Comparison of ENCODE assay signal across 28 cellular contexts in the genomic region with DNA sequence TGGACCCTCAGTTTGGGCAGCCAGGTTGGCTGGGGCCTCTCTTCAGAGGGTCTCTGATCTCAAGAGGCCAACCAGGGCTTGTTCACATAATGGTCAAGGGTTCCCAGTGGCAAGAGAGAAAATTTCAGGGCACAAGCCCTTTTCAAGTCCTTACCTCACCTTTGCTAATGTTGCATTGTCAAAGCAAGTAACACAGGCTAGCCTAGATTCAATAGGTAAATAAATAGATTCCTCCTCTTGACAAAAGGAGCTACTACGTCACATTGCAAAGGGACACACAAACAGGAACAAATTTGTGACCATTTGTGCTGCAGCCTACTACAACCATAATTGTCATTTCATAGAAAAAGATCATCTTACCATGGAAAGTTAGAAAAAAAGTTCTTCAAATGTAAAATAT.
"Had no signal": no experiment of that assay in that cellular context is flagged by ENCODE, and none has a peak within 500 bp of the region (broad histone marks: within the 10 kb centered on the region; RNA-seq: fewer than 3 reads in every experiment).

No MANE protein-coding gene starts in this region.

- H3K4me3 ChIP-seq: pancreas, prostate gland, smooth muscle cell, thyroid gland had no signal

- DNase-seq: activated CD4-positive, alpha-beta memory T cell treated with anti-CD3 and anti-CD28 coated beads for 36 hours; activated CD4-positive, alpha-beta T cell treated with anti-CD3 and anti-CD28 coated beads, Interleukin-2, amount 10 ng/mL, durations not matched to agents 24 days and 14 days; activated CD4-positive, CD25-positive, alpha-beta regulatory T cell treated with anti-CD3 and anti-CD28 coated beads, Interleukin-2, amount 50 U/mL, for 72 hours; activated CD8-positive, alpha-beta memory T cell treated with anti-CD3 and anti-CD28 coated beads, Interleukin-2, amount 50 U/mL, for 4 hours; activated effector memory CD4-positive, alpha-beta T cell treated with anti-CD3 and anti-CD28 coated beads, Interleukin-2, amount 50 U/mL, for 16 hours; activated naive CD4-positive, alpha-beta T cell treated with anti-CD3 and anti-CD28 coated beads, Interleukin-2, amount 10 ng/mL, durations not matched to agents 7 days and 5 days; activated naive CD8-positive, alpha-beta T cell treated with anti-CD3 and anti-CD28 coated beads, Interleukin-2, amount 10 ng/mL, durations not matched to agents 7 days and 5 days; activated T-cell treated with anti-CD3 and anti-CD28 coated beads, Interleukin-2, amount 50 U/mL, for 1 hour; amniotic stem cell; caudate nucleus; foreskin fibroblast; head of caudate nucleus; hypothalamus; immature natural killer cell; kidney; midbrain; naive thymus-derived CD4-positive, alpha-beta T cell; nucleus accumbens; pancreas; stimulated activated CD4-positive, alpha-beta T cell treated with anti-CD3 and anti-CD28 coated beads, Interleukin-1b, Interleukin-23, amount 100 ng/mL, for 48 hours; stimulated activated CD4-positive, alpha-beta T cell treated with anti-CD3 and anti-CD28 coated beads, Interleukin-4, amount 100 ng/mL, for 4 hours; stimulated activated CD8-positive, alpha-beta memory T cell treated with anti-CD3 and anti-CD28 coated beads, Interleukin-4, amount 100 ng/mL, for 48 hours; stimulated activated naive CD8-positive, alpha-beta T cell treated with anti-CD3 and anti-CD28 coated beads, Interleukin-15, amount 100 ng/mL, for 72 hours; thyroid gland had no signal

- H3K4me1 ChIP-seq: prostate gland had no signal

- ATAC-seq: esophagus mucosa; naive thymus-derived CD4-positive, alpha-beta T cell; stimulated activated memory B cell treated with anti-CD40 and anti-IgM and Interleukin-4, amounts not matched to agents 10 μg/mL and 1 μg/mL and 100 μg/mL, for 72 hours; stimulated activated naive CD8-positive, alpha-beta T cell treated with anti-CD3 and anti-CD28 coated beads, Interleukin-15, amount 100 ng/mL, for 72 hours had no signal

- H3K9me3 ChIP-seq: pancreas, prostate gland, thyroid gland had no signal

- H3K27ac ChIP-seq: pancreas, prostate gland, thyroid gland had no signal

- H3K36me3 ChIP-seq: pancreas, prostate gland, thyroid gland had no signal

- H3K27me3 ChIP-seq: pancreas, thyroid gland had no signal
